24 cellular contexts compared by ENCODE assay signal in the genomic region with DNA sequence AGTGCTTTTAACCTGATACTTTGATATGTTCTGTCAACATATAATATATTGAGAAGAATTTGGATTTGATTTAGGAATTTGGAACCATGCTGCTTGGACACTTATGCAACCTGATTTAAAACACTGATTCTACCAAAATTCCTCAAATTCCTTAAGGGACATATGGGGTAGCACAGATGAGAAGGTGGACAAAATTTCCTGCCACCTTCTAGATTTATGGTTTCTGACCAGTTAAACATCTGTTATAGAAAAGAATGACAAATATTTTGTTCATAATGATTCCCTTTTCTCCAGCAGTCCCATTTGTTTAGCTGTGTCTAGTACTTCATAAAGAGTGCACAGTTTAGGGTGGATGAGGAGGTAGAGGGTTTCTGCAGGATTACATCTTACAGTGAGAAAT. TPM values are rescaled to one million over a fixed set of nuclear protein-coding genes. Genes with fewer than 3 reads are reported as not detected.
DNase-seq lines count a peak whose midpoint lies in the region; ATAC-seq, FAIRE-seq and TF ChIP-seq lines count a peak whose summit lies in the region.
"Had no signal": no experiment of that assay in that cellular context is flagged by ENCODE, and none has a peak within 500 bp of the region (broad histone marks: within the 10 kb centered on the region; RNA-seq: fewer than 3 reads in every experiment).

No MANE protein-coding gene starts in this region.

- no peaks in the 10 kb centered on the region for H4K20me1 ChIP-seq in K562 (replicated peaks; ENCODE audit: control insufficient read depth, insufficient read depth, low read length)

- H3K27me3 Mint-ChIP-seq in HFFc6 (ENCODE audit: insufficient read depth), result peaks cover 21% of the 10 kb centered on the region
- H3K27me3 Mint-ChIP-seq: CD4-positive, CD25-positive, alpha-beta regulatory T cell; T-cell had no signal

- TF ChIP-seq CTCF in HFFc6 (IDR thresholded peaks at IDR 0.05) (no peak), K562 (IDR thresholded peaks at IDR 0.05 in 2 of 3, conservative IDR thresholded peaks at IDR 0.05 in 1 of 3; ENCODE audit: insufficient read depth in 2 of 3, low read depth in 1 of 3, low read length in 3 of 3) (no peak), BE2C (IDR thresholded peaks at IDR 0.05; ENCODE audit: low read depth, low read length) (no peak)

- no TSS peak for BruUV-seq in K562 (replicated peaks; lab: Mats Ljungman, UMichigan)

- H3K4me1 ChIP-seq in K562 (replicated peaks in 1 of 2; ENCODE audit: control insufficient read depth in 2 of 2, insufficient read depth in 2 of 2, low read length in 2 of 2) (no peaks in the 10 kb centered on the region), BE2C (no peaks in the 10 kb centered on the region)
- H3K4me1 ChIP-seq: HAP-1 had no signal

- H3K4me3 ChIP-seq in K562 (no peak overlapping the region), BE2C (ENCODE audit: low read depth, low read length) (no peak overlapping the region)
- H3K4me3 ChIP-seq: GM23248, HAP-1, PC-9, SK-N-MC had no signal

- no peak for FAIRE-seq in K562 (lab: Jason Lieb, UNC)
- FAIRE-seq: A204.1, GM12892, HTR-8/SVneo had no signal

- intact Hi-C loops in K562 (cut with micrococcal nuclease), result no loop called here

- H3K27ac ChIP-seq in K562 (ENCODE audit: extremely low read depth, low read depth, low read length), result no peak overlapping the region
- H3K27ac ChIP-seq: GM23248, PC-9, SK-N-MC had no signal

- H3K36me3 ChIP-seq in K562 (ENCODE audit: control insufficient read depth, insufficient read depth, low read length), result peaks cover 51% of the 10 kb centered on the region
- no peaks in the 10 kb centered on the region; the same call in 1 of the 2 replicates for H3K36me3 ChIP-seq in BE2C

- H3K79me2 ChIP-seq in K562 (ENCODE audit: control insufficient read depth, insufficient read depth, low read length), result no peaks in the 10 kb centered on the region

- no peak for ATAC-seq in K562
- ATAC-seq in GM21526 (IDR thresholded peaks at IDR 0.05; ENCODE audit: low FRiP score, unreplicated experiment), result no peak
- ATAC-seq: T-cell had no signal

- H3K4me2 ChIP-seq in K562 (ENCODE audit: insufficient read depth, low read length), result no peak overlapping the region
- H3K4me2 ChIP-seq: PC-9 had no signal

- TF ChIP-seq RAD21 in K562 (CRISPR knock-in tag; conservative IDR thresholded peaks at IDR 0.05 in 1 of 2, IDR thresholded peaks at IDR 0.05 in 1 of 2), result no peak

- in situ Hi-C loops in K562 (cut with MboI), result no loop called here

- no peak for TF ChIP-seq EP300 in K562 (IDR thresholded peaks at IDR 0.05; ENCODE audit: low read length)

- peaks cover 27% of the 10 kb centered on the region for H3K36me3 Mint-ChIP-seq in HFFc6 (ENCODE audit: low read depth)

- no peak overlapping the region for H3K4me3 Mint-ChIP-seq in HFFc6
- H3K4me3 Mint-ChIP-seq: CD4-positive, CD25-positive, alpha-beta regulatory T cell; T-cell had no signal

- H3K9me3 Mint-ChIP-seq in HFFc6, result no peaks in the 10 kb centered on the region
- H3K9me3 Mint-ChIP-seq: CD4-positive, CD25-positive, alpha-beta regulatory T cell; T-cell had no signal

- DNase-seq in EH (ENCODE audit: low read depth) (peak; percentile 51), HFFc6 (no peak), K562 (ENCODE audit: extremely low read depth in 1 of 4, low spot score in 3 of 4) (no peak), myocyte (ENCODE audit: low read depth) (peak; percentile 40), BE2C (no peak), foreskin melanocyte (no peak)
- DNase-seq: CD4-positive, CD25-positive, alpha-beta regulatory T cell; GM23248; NCI-H1105; NCI-H146; NCI-H2029; NCI-H226; NCI-H510A treated with DMSO at 0.1 percent for 48 hours; NCI-H748 treated with DMSO at 0.1 percent for 48 hours; PC-9; RPMI8226; SHP77; T-cell had no signal

- peak overlapping the region; percentile 70; the same call in 1 of the 2 replicates for H3K27ac Mint-ChIP-seq in HFFc6
- H3K27ac Mint-ChIP-seq: CD4-positive, CD25-positive, alpha-beta regulatory T cell; T-cell had no signal

- H3K9me3 ChIP-seq in K562 (replicated peaks; ENCODE audit: control insufficient read depth, insufficient read depth, low read depth, low read length) (no peaks in the 10 kb centered on the region), BE2C (no peaks in the 10 kb centered on the region)
- H3K9me3 ChIP-seq: HAP-1 had no signal

- CTCF ChIA-PET in K562 (lab: Yijun Ruan, JAX; ENCODE audit: low intra/inter-chr PET ratio), result interaction anchor here (0.6 kb wide), 1 partner anchor 1459 kb away, joined by 5 read pairs; no protein-coding TSS in a partner anchor

- H3K9ac ChIP-seq in K562 (ENCODE audit: insufficient read depth in 1 of 2, low read depth in 2 of 2, low read length in 2 of 2), result no peak overlapping the region
- H3K9ac ChIP-seq: GM23248 had no signal

- H2AFZ ChIP-seq in K562 (ENCODE audit: low read depth, low read length), result no peak overlapping the region
- H2AFZ ChIP-seq: GM23248, PC-9 had no signal

- POLR2A ChIA-PET in K562 (lab: Yijun Ruan, JAX), result interaction anchor here (1.4 kb wide), 1 partner anchor 35 kb away, joined by 3 read pairs; no protein-coding TSS in a partner anchor

- peaks cover 13% of the 10 kb centered on the region; the same call in 1 of the 2 replicates for H3K4me1 Mint-ChIP-seq in HFFc6 (ENCODE audit: low read depth)
- H3K4me1 Mint-ChIP-seq: T-cell had no signal

- H3K27me3 ChIP-seq in K562 (ENCODE audit: control insufficient read depth in 2 of 2, insufficient read depth in 2 of 2, low read length in 2 of 2) (no peaks in the 10 kb centered on the region), BE2C (no peaks in the 10 kb centered on the region)

- H3K9me1 ChIP-seq in K562 (ENCODE audit: control insufficient read depth, insufficient read depth, low read length), result no peaks in the 10 kb centered on the region

- no peak for TF ChIP-seq POLR2A in K562 (conservative IDR thresholded peaks at IDR 0.05)

TF ChIP-seq in K562, 482 proteins besides CTCF, POLR2A, EP300 and RAD21:
- TF ChIP-seq ZNF785 (CRISPR knock-in tag; IDR thresholded peaks at IDR 0.05) (no peak), RBM22 (IDR thresholded peaks at IDR 0.05; ENCODE audit: low read depth, low read length, poor library complexity, severe bottlenecking) (peak; percentile 14)
TF ChIP-seq in K562: peak in this region for 1.

RNA-seq across cellular contexts. Expression of a gene that starts 12.9 kb away (rescaled TPM):
- not detected for total RNA-seq in HFFc6 (2021; fragmentation: NEBNext Ultra II Directional; extraction: Animal tissue kit (Norgen Biotek cat#: 25700))
- total RNA-seq in K562 (2011; cell fraction: chromatin; rRNA removed; ENCODE audit: low replicate concordance), result not detected in 2 replicates
- not detected in 2 replicates for total RNA-seq in K562 (2011; cell fraction: nucleolus; rRNA removed)
- not detected in 2 replicates for total RNA-seq in K562 (2011; cell fraction: nucleoplasm; rRNA removed)
- total RNA-seq in K562 (2014; rRNA removed) (not detected in 2 replicates), K562 (2014; rRNA removed; fragmentation: Illumina TruSeq; extraction: Trizol) (not detected in 2 replicates), K562 (2015; rRNA removed; fragmentation: Illumina TruSeq; extraction: Trizol) (not detected in 2 replicates), K562 (2021) (0.16 and 0.31 TPM in 2 replicates), myocyte (0.51 and 1.7 TPM in 2 replicates)
- polyA plus RNA-seq in K562 (2011; rRNA removed) (0.04 TPM in 1 of 2 replicates, not detected in the other), K562 (2014; fragmentation: Illumina TruSeq; extraction: Trizol) (not detected in 2 replicates), K562 (2014; fragmentation: Nextera tagmentation; extraction: Ambion mirVana) (not detected), K562 (2014; rRNA removed) (0.05 and 0.11 TPM in 2 replicates)
- 0.07 TPM in 1 of 2 replicates, not detected in the other for polyA plus RNA-seq in K562 (2011; cell fraction: cytosol; rRNA removed)
- 0.11 TPM in 1 of 2 replicates, not detected in the other for polyA plus RNA-seq in K562 (2011; cell fraction: nucleus; rRNA removed)
- 0.25 TPM in 1 of 2 replicates, not detected in the other for polyA plus RNA-seq in K562 (2012)
- not detected in 2 replicates for polyA minus RNA-seq in K562 (2011; rRNA and poly(A)+ RNA removed)
- polyA minus RNA-seq in K562 (2011; cell fraction: cytosol; rRNA and poly(A)+ RNA removed), result not detected in 2 replicates
- polyA minus RNA-seq in K562 (2011; cell fraction: nucleus; rRNA and poly(A)+ RNA removed), result 0.27 TPM in 1 of 2 replicates, not detected in the other
- polyA plus RNA-seq in myocyte (2012), result 0.26 TPM
- polyA plus RNA-seq in BE2C (2012; ENCODE audit: insufficient read depth, insufficient read length, low read depth), result 1.4 TPM
- total RNA-seq: GM23248 had no signal
- polyA plus RNA-seq: CD4-positive, CD25-positive, alpha-beta regulatory T cell; GM23248 had no signal

Comparison
In these comparisons a context has a peak if more than half of its experiments do, and no peak if none do; other contexts are left out.
1. DNase-seq: peak in EH (single experiment) and myocyte (single experiment); none in HFFc6 (single experiment), K562 (0 of 4), BE2C (single experiment) and foreskin melanocyte (single experiment).